8 cellular contexts compared by ENCODE assay signal in the genomic region with DNA sequence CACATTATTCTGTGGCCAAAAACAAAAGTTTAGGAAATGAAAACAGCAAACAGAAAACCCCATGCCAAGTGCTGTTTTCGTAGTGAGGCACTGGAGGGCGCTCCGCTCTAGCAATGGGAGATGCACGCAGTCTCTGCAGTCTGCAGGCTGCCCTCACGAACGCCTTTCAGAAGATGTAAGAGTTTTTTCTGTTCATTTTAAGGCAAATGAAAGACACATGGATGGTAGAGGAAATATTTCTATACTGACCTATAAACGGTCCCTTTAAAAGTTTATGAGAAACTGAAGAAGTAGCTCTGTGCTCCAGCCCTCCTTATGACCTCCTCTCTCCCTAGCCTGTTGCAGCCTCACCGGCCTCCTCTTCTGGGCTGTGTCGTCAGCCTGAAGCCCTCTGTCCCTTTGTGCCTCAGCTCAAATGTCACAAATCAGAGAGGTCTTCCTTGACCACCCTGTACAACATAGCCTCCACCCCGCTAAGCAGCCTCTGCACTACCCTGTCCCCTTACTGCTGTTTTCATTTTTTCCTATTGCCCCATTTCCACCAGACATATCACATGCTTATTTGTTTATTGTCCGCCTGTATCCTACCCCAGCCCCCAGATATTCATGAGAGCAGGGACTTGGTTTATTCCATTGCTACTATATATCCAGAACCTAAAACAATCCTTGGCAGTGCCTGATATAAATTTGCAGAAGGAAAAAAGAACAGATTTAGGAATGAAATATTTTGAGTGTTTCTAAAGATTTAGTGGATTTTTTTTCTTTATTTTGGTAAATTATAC. TPM values are rescaled to one million over a fixed set of nuclear protein-coding genes. Genes with fewer than 3 reads are reported as not detected.
DNase-seq lines count a peak whose midpoint lies in the region; ATAC-seq and TF ChIP-seq lines count a peak whose summit lies in the region.

No MANE protein-coding gene starts in this region.

- no peaks in the 10 kb centered on the region for H3F3A ChIP-seq in SU-DHL-6 (ENCODE audit: insufficient read depth)

- no peaks in the 10 kb centered on the region for H3K9me2 ChIP-seq in SU-DHL-6 (replicated peaks; ENCODE audit: insufficient read depth, low read length)

- no peaks in the 10 kb centered on the region for H3K9me3 ChIP-seq in SU-DHL-6 (ENCODE audit: insufficient read depth, low read length)

- H3K79me2 ChIP-seq in SU-DHL-6 (ENCODE audit: insufficient read depth, low read length) = no peaks in the 10 kb centered on the region

- ATAC-seq in HG03354 (IDR thresholded peaks at IDR 0.05; ENCODE audit: poor library complexity, severe bottlenecking, unreplicated experiment) (peak; percentile 55), GM18870 (IDR thresholded peaks at IDR 0.05; ENCODE audit: unreplicated experiment) (no peak)

- peak; percentile 11 for DNase-seq in SIG-M5 treated with dmso at 0.1 percent for 504 hours (lab: John Stamatoyannopoulos, UW; ENCODE audit: unreplicated experiment)
- no peak for DNase-seq in SIG-M5 (lab: John Stamatoyannopoulos, UW)
- peak; percentile 53 to 82 for DNase-seq in foreskin fibroblast
- peak; percentile 49 for DNase-seq in renal cortical epithelial cell (ENCODE audit: low read depth)
- DNase-seq in activated CD4-positive, CD25-positive, alpha-beta regulatory T cell (lab: John Stamatoyannopoulos, UW) = no peak

- no peaks in the 10 kb centered on the region for H3K27me3 ChIP-seq in SU-DHL-6 (ENCODE audit: low read length)

- H3K9ac ChIP-seq in SU-DHL-6 (ENCODE audit: low read length) = no peak overlapping the region

- no peaks in the 10 kb centered on the region for H3K36me3 ChIP-seq in SU-DHL-6 (ENCODE audit: low read length)

- no peak overlapping the region for H3K4me2 ChIP-seq in SU-DHL-6 (ENCODE audit: low read depth, low read length, poor library complexity, severe bottlenecking)

- no peak overlapping the region for H3K27ac ChIP-seq in SU-DHL-6 (ENCODE audit: low read depth, low read length)

- H4K20me1 ChIP-seq in SU-DHL-6 (ENCODE audit: low read depth, low read length) = 0 out of 2 replicates have a peak, but pooled peaks cover 5% of the 10 kb centered on the region

- H3K4me3 ChIP-seq in SU-DHL-6 (ENCODE audit: insufficient read depth, low read length, poor library complexity, severe bottlenecking) (no peak overlapping the region), foreskin fibroblast (ENCODE audit: low read depth in 1 of 2, low read length in 2 of 2) (no peak overlapping the region)

- TF ChIP-seq CTCF in SU-DHL-6 (IDR thresholded peaks at IDR 0.05; ENCODE audit: insufficient read depth, low read length, poor library complexity, severe bottlenecking) = peak; percentile 70
- TF ChIP-seq CTCF in foreskin fibroblast (IDR thresholded peaks at IDR 0.05; ENCODE audit: low read depth, low read length) = peak; percentile 91

- no peak overlapping the region for H2AFZ ChIP-seq in SU-DHL-6 (ENCODE audit: low read depth, low read length, severe bottlenecking)

RNA-seq across cellular contexts. Expression of gene CLYBL, which starts 11.2 kb away (rescaled TPM):
- total RNA-seq in renal cortical epithelial cell = 2.8 and 11.0 TPM in 2 replicates

Comparison
In these comparisons a context has a peak if more than half of its experiments do, and no peak if none do; other contexts are left out.
1. DNase-seq: peak in SIG-M5 treated with dmso at 0.1 percent for 504 hours (single experiment), foreskin fibroblast (2 of 2) and renal cortical epithelial cell (single experiment); none in SIG-M5 (single experiment) and activated CD4-positive, CD25-positive, alpha-beta regulatory T cell (0 of 4).